In the genomic region with DNA sequence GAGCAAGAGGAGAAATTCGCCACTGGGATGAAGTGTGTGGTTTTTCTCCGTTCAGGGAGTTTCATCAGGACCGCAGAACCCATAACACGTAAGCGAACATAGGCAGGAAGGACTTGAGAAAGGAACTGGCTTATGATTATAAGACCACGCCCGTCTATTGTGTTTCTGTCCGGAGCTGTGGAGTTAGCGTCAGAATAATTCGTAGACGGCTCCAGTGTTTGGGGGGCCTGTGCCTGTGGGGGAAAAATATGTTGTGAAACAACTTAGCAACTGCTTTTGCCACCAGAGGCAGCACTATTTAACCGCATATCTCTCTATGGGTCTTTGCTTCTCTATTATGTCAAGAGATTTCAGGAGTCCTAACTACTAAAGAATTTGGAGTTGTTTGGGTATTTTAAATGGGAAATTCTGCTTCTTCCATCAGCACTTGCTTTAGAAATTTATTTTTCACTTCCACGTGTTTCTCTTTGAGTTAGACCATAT, we compare ENCODE assay signal across 10 cellular contexts. TPM values are rescaled to one million over a fixed set of nuclear protein-coding genes. Genes with fewer than 3 reads are reported as not detected.
A peak's percentile ranks its signal among the peaks of the same experiment; 100 is the strongest.
DNase-seq lines count a peak whose midpoint lies in the region; ATAC-seq, FAIRE-seq and TF ChIP-seq lines count a peak whose summit lies in the region.
"Had no signal": no experiment of that assay in that cellular context is flagged by ENCODE, and none has a peak within 500 bp of the region (broad histone marks: within the 10 kb centered on the region; RNA-seq: fewer than 3 reads in every experiment).

No MANE protein-coding gene starts in this region.

- CTCF ChIA-PET in endothelial cell of umbilical vein (lab: Charles Lee) = interaction anchor here (0.8 to 10.5 kb wide), 24 partner anchors 12 to 759 kb away, joined by 3 to 120 read pairs (median 6); partner anchors contain the start of gene SSTR1

- ATAC-seq in activated naive CD8-positive, alpha-beta T cell treated with anti-CD3 and anti-CD28 coated beads, Interleukin-2, amount 50 U/mL, for 24 hours = no peak
- ATAC-seq in mucosa of descending colon = peak; percentile 26

- TF ChIP-seq CTCF in endothelial cell of umbilical vein (IDR thresholded peaks at IDR 0.05; ENCODE audit: extremely low read depth in 1 of 2, insufficient read depth in 1 of 2, low read depth in 1 of 2, low read length in 2 of 2) = peak; percentile 47 to 56
- no peak for TF ChIP-seq CTCF in mucosa of descending colon (IDR thresholded peaks at IDR 0.05)
- peak in 2 of 4 experiments; percentile 5 to 13 for TF ChIP-seq CTCF in uterus (IDR thresholded peaks at IDR 0.05)
- no peak for TF ChIP-seq CTCF in colonic mucosa (IDR thresholded peaks at IDR 0.05)

- FAIRE-seq in endothelial cell of umbilical vein (lab: Jason Lieb, UNC) = peak; percentile 92

- H4K20me1 ChIP-seq in endothelial cell of umbilical vein (replicated peaks; ENCODE audit: control insufficient read depth, extremely low read depth, insufficient read depth, low read length) = no peaks in the 10 kb centered on the region

- H3K4me2 ChIP-seq in endothelial cell of umbilical vein (ENCODE audit: insufficient read depth, low read length) = peak overlapping the region; percentile 99

- peak overlapping the region; percentile 89 for H3K27ac ChIP-seq in endothelial cell of umbilical vein (ENCODE audit: insufficient read depth, low read depth, low read length)
- H3K27ac ChIP-seq in uterus = peak overlapping the region; percentile 13 to 84
- no peak overlapping the region for H3K27ac ChIP-seq in colonic mucosa

- H3K36me3 Mint-ChIP-seq in activated naive CD8-positive, alpha-beta T cell = no peaks in the 10 kb centered on the region
- no peaks in the 10 kb centered on the region for H3K36me3 Mint-ChIP-seq in activated naive CD8-positive, alpha-beta T cell treated with anti-CD3 and anti-CD28 coated beads, Interleukin-2, amount 50 U/mL, for 24 hours (ENCODE audit: low read depth)

- H3K9me3 ChIP-seq in endothelial cell of umbilical vein (replicated peaks; ENCODE audit: control insufficient read depth, insufficient read depth, low read length) (no peaks in the 10 kb centered on the region), mucosa of descending colon (no peaks in the 10 kb centered on the region), uterus (no peaks in the 10 kb centered on the region), colonic mucosa (no peaks in the 10 kb centered on the region)

- H3K9ac ChIP-seq in endothelial cell of umbilical vein (replicated peaks; ENCODE audit: extremely low read depth, insufficient read depth, low read length) (peak overlapping the region; percentile 99), colonic mucosa (ENCODE audit: low read depth in 2 of 2, low read length in 2 of 2) (no peak overlapping the region)

- H3K4me3 ChIP-seq in endothelial cell of umbilical vein (replicated peaks in 1 of 3; ENCODE audit: insufficient read depth in 1 of 3, low read depth in 1 of 3, low read length in 3 of 3) = peak overlapping the region; percentile 27 to 100 (median 99)
- no peak overlapping the region for H3K4me3 ChIP-seq in mucosa of descending colon
- H3K4me3 ChIP-seq in uterus = peak overlapping the region in 1 of 2 donors; percentile 38
- H3K4me3 ChIP-seq in colonic mucosa = no peak overlapping the region

- TSS peak; percentile 53 for BruUV-seq in endothelial cell of umbilical vein (replicated peaks; lab: Mats Ljungman, UMichigan)

- H3K27me3 ChIP-seq in endothelial cell of umbilical vein (ENCODE audit: control insufficient read depth in 2 of 2, insufficient read depth in 2 of 2, low read length in 2 of 2) (no peaks in the 10 kb centered on the region), uterus (peaks cover 0 to 5% of the 10 kb centered on the region in 2 donors), colonic mucosa (peaks cover 6% of the 10 kb centered on the region)

- H3K4me1 ChIP-seq in endothelial cell of umbilical vein (ENCODE audit: control insufficient read depth, extremely low read depth, insufficient read depth, low read length) (peaks cover 20% of the 10 kb centered on the region), mucosa of descending colon (ENCODE audit: low read depth) (no peaks in the 10 kb centered on the region), uterus (no peaks in the 10 kb centered on the region), colonic mucosa (no peaks in the 10 kb centered on the region)

- H3K27me3 Mint-ChIP-seq in activated naive CD8-positive, alpha-beta T cell = peaks cover 29% of the 10 kb centered on the region
- peaks cover 43% of the 10 kb centered on the region for H3K27me3 Mint-ChIP-seq in activated naive CD8-positive, alpha-beta T cell treated with anti-CD3 and anti-CD28 coated beads, Interleukin-2, amount 50 U/mL, for 24 hours

- H3K36me3 ChIP-seq in endothelial cell of umbilical vein (ENCODE audit: control insufficient read depth in 2 of 2, extremely low read depth in 1 of 2, insufficient read depth in 2 of 2, low read length in 2 of 2) (peaks cover 6 to 8% of the 10 kb centered on the region in 2 experiments), mucosa of descending colon (ENCODE audit: low read depth) (no peaks in the 10 kb centered on the region), uterus (no peaks in the 10 kb centered on the region), colonic mucosa (no peaks in the 10 kb centered on the region)

- intact Hi-C loops in endothelial cell of umbilical vein (cut with micrococcal nuclease) = loop anchor here (1.0 to 5.0 kb wide), 14 partner anchors 34 to 759 kb away; no protein-coding TSS in a partner anchor
- intact Hi-C loops in mucosa of descending colon (cut with DNase I, micrococcal nuclease) = no loop called here
- intact Hi-C loops in uterus (cut with DNase I; ENCODE audit: low total_unique reads) = no loop called here
- intact Hi-C loops in colonic mucosa (cut with DNase I) = no loop called here

- no peaks in the 10 kb centered on the region for H3K9me1 ChIP-seq in endothelial cell of umbilical vein (replicated peaks; ENCODE audit: control insufficient read depth, extremely low read depth, insufficient read depth, low read length)

- DNase-seq in activated naive CD8-positive, alpha-beta T cell treated with anti-CD3 and anti-CD28 coated beads, Interleukin-2, amount 50 U/mL, for 24 hours = no peak
- DNase-seq in endothelial cell of umbilical vein (ENCODE audit: low read depth, low spot score) (peak; percentile 100), mucosa of descending colon (no peak), uterus (peak in 1 of 2 donors; percentile 74), epidermal melanocyte (ENCODE audit: insufficient read length, low spot score) (no peak), islet precursor cell (no peak), colonic mucosa (no peak)
- DNase-seq: Kasumi-1 had no signal

- H3K27ac Mint-ChIP-seq in activated naive CD8-positive, alpha-beta T cell = no peak overlapping the region
- H3K27ac Mint-ChIP-seq in activated naive CD8-positive, alpha-beta T cell treated with anti-CD3 and anti-CD28 coated beads, Interleukin-2, amount 50 U/mL, for 24 hours = no peak overlapping the region

- peaks cover under 1% of the 10 kb centered on the region for H3K9me3 Mint-ChIP-seq in activated naive CD8-positive, alpha-beta T cell (ENCODE audit: low read depth)
- no peaks in the 10 kb centered on the region for H3K9me3 Mint-ChIP-seq in activated naive CD8-positive, alpha-beta T cell treated with anti-CD3 and anti-CD28 coated beads, Interleukin-2, amount 50 U/mL, for 24 hours

- dilution Hi-C loops in endothelial cell of umbilical vein (cut with MboI; ENCODE audit: extremely low pct_ligation_motif_present, low sequenced_read_pairs) = no loop called here

- POLR2A ChIA-PET in endothelial cell of umbilical vein (lab: Charles Lee) = interaction anchor here (0.6 to 2.5 kb wide), 13 partner anchors 26 to 1176 kb away, joined by 3 to 30 read pairs (median 10); partner anchors contain the start of gene FBXO33

- H3K4me3 Mint-ChIP-seq in activated naive CD8-positive, alpha-beta T cell = peak overlapping the region; percentile 80
- no peak overlapping the region for H3K4me3 Mint-ChIP-seq in activated naive CD8-positive, alpha-beta T cell treated with anti-CD3 and anti-CD28 coated beads, Interleukin-2, amount 50 U/mL, for 24 hours

- H3K79me2 ChIP-seq in endothelial cell of umbilical vein (ENCODE audit: control insufficient read depth, insufficient read depth, low read length) = peaks cover 43% of the 10 kb centered on the region

- no peak overlapping the region for H2AFZ ChIP-seq in endothelial cell of umbilical vein (ENCODE audit: low read depth, low read length)

- peaks cover 9% of the 10 kb centered on the region for H3K4me1 Mint-ChIP-seq in activated naive CD8-positive, alpha-beta T cell (ENCODE audit: low read depth)
- peaks cover 8% of the 10 kb centered on the region for H3K4me1 Mint-ChIP-seq in activated naive CD8-positive, alpha-beta T cell treated with anti-CD3 and anti-CD28 coated beads, Interleukin-2, amount 50 U/mL, for 24 hours

- TF ChIP-seq POLR2A in endothelial cell of umbilical vein (IDR thresholded peaks at IDR 0.05; ENCODE audit: low read depth, low read length) (no peak), uterus (IDR thresholded peaks at IDR 0.05) (no peak)

TF ChIP-seq in endothelial cell of umbilical vein, 7 proteins besides CTCF, POLR2A, EP300 and RAD21 (continues in another document):
- no peak for TF ChIP-seq POLR2AphosphoS5 (IDR thresholded peaks at IDR 0.05; ENCODE audit: insufficient read depth, low read depth, low read length)

RNA-seq across cellular contexts. Expression of gene CLEC14A, which starts 0.5 kb away (rescaled TPM):
- 396 and 414 TPM in 2 replicates for total RNA-seq in endothelial cell of umbilical vein
- 562 and 569 TPM in 2 replicates for polyA plus RNA-seq in endothelial cell of umbilical vein
- 388 and 440 TPM in 2 replicates for polyA plus RNA-seq in endothelial cell of umbilical vein (2011; cell fraction: cytosol; rRNA removed)
- polyA plus RNA-seq in endothelial cell of umbilical vein (2011; cell fraction: nucleus; rRNA removed) = 252 and 257 TPM in 2 replicates
- 248 and 278 TPM in 2 replicates for polyA plus RNA-seq in endothelial cell of umbilical vein (2012)
- 365 TPM in 2 replicates for polyA minus RNA-seq in endothelial cell of umbilical vein
- not detected for polyA minus RNA-seq in endothelial cell of umbilical vein (2011; cell fraction: cytosol; rRNA and poly(A)+ RNA removed)
- polyA minus RNA-seq in endothelial cell of umbilical vein (2011; cell fraction: nucleus; rRNA and poly(A)+ RNA removed) = 235 and 299 TPM in 2 replicates
- total RNA-seq in mucosa of descending colon = 10 to 100 TPM in 1 of 3 donors, 1 to 10 TPM in 2; 4.3 to 10.5 (median 9.1) TPM
- total RNA-seq in uterus = 100 to 1,000 TPM in 1 of 4 donors, 10 to 100 TPM in 3; 39.7 to 161 (median 64.5) TPM
- 1 to 10 TPM; 4.4 to 7.7 TPM for total RNA-seq in colonic mucosa
- total RNA-seq: SK-MEL-5 had no signal

RNA-seq across cellular contexts. Expression of gene SSTR1, which starts 48.7 kb away (rescaled TPM):
- total RNA-seq in endothelial cell of umbilical vein (1.2 and 1.4 TPM in 2 replicates), mucosa of descending colon (1 to 10 TPM; 5.4 to 9.7 (median 6.1) TPM), uterus (1 to 10 TPM; 1.2 to 2.7 (median 1.7) TPM), colonic mucosa (1 to 10 TPM; 8.5 to 8.8 TPM)
- polyA plus RNA-seq in endothelial cell of umbilical vein = 1.9 and 2.2 TPM in 2 replicates
- polyA plus RNA-seq in endothelial cell of umbilical vein (2011; cell fraction: cytosol; rRNA removed) = 1.1 and 1.3 TPM in 2 replicates
- 1.5 and 1.7 TPM in 2 replicates for polyA plus RNA-seq in endothelial cell of umbilical vein (2011; cell fraction: nucleus; rRNA removed)
- 0.12 and 0.39 TPM in 2 replicates for polyA plus RNA-seq in endothelial cell of umbilical vein (2012)
- 1.9 and 2.9 TPM in 2 replicates for polyA minus RNA-seq in endothelial cell of umbilical vein
- 13.7 TPM for polyA minus RNA-seq in endothelial cell of umbilical vein (2011; cell fraction: cytosol; rRNA and poly(A)+ RNA removed)
- 1.5 and 2.1 TPM in 2 replicates for polyA minus RNA-seq in endothelial cell of umbilical vein (2011; cell fraction: nucleus; rRNA and poly(A)+ RNA removed)
- total RNA-seq: SK-MEL-5 had no signal

Comparison
In these comparisons a context has a peak if more than half of its experiments do, and no peak if none do; other contexts are left out.
1. H3K4me3 ChIP-seq: peak in endothelial cell of umbilical vein (3 of 3); none in mucosa of descending colon (single experiment) and colonic mucosa (single experiment).
2. CTCF ChIP-seq: peak in endothelial cell of umbilical vein (2 of 2); none in mucosa of descending colon (single experiment) and colonic mucosa (single experiment).